ENCODE assay signal across 12 cellular contexts in the genomic region with DNA sequence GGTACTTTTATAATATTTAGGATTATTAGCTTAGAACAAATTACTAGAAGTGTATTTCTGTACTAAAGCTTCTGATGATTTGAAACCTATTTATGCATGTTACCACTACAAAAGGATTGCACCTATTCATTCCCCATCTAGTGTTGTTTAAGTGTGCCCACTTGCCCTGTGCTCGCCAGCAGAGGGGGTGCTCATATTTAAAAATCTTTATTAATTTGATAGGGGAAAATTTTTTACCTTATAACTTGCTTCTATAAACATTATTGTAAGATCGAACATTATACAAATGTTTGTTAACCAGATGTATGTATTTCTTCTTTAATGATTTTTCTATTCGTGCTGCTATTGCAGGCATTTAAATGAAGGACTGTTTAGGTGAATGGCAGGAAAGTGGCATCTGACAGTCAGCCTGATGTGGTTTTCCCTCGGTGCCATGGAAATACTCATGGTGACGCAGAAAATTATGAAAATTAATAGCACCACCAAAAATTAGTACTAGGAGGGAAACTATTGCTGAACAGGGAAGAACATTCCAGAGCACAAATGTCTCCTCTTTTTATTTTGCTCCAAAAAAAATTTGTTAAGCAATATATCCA. TPM values are rescaled to one million over a fixed set of nuclear protein-coding genes. Genes with fewer than 3 reads are reported as not detected.
DNase-seq lines count a peak whose midpoint lies in the region; ATAC-seq and TF ChIP-seq lines count a peak whose summit lies in the region.
"Had no signal": no experiment of that assay in that cellular context is flagged by ENCODE, and none has a peak within 500 bp of the region (broad histone marks: within the 10 kb centered on the region; RNA-seq: fewer than 3 reads in every experiment).

No MANE protein-coding gene starts in this region.

- H3K9ac ChIP-seq in IMR-90 (ENCODE audit: low read depth, low read length): no peak overlapping the region

- no peak for TF ChIP-seq POLR2A in IMR-90 (IDR thresholded peaks at IDR 0.05; ENCODE audit: low read depth, low read length)
- no peak for TF ChIP-seq POLR2A in vagina (IDR thresholded peaks at IDR 0.05)

- DNase-seq in CD14-positive monocyte (ENCODE audit: low spot score) (no peak), IMR-90 (no peak), astrocyte of the spinal cord (ENCODE audit: low read depth, low spot score) (no peak), lower lobe of right lung (no peak), DMS53 treated with DMSO at 0.1 percent for 48 hours (lab: John Stamatoyannopoulos, UW; ENCODE audit: unreplicated experiment) (no peak), vagina (ENCODE audit: extremely low spot score in 2 of 2) (no peak), activated gamma-delta T cell treated with Interleukin-2 at 50 U/mL for 16 hours (no peak)
- DNase-seq: activated T-cell treated with anti-CD3 and anti-CD28 coated beads, Interleukin-2, amount 50 U/mL, for 1 hour; NCI-H2081; stimulated activated naive B cell treated with anti-CD40 and anti-IgM and Interleukin-4, amounts not matched to agents 10 μg/mL and 1 μg/mL and 100 μg/mL, for 72 hours had no signal

- BruUV-seq in IMR-90 (replicated peaks; lab: Mats Ljungman, UMichigan): no TSS peak

- H3K4me1 Mint-ChIP-seq in CD14-positive monocyte: peaks cover 49% of the 10 kb centered on the region

- H3K27me3 ChIP-seq in IMR-90 (ENCODE audit: control insufficient read depth, insufficient read depth, low read length): peaks cover 13% of the 10 kb centered on the region
- no peaks in the 10 kb centered on the region for H3K27me3 ChIP-seq in lower lobe of right lung (ENCODE audit: low read depth)
- H3K27me3 ChIP-seq in vagina: no peaks in the 10 kb centered on the region

- H3K27ac ChIP-seq in IMR-90 (ENCODE audit: insufficient read depth, low read length) (no peak overlapping the region), lower lobe of right lung (no peak overlapping the region), vagina (no peak overlapping the region)

- H2AK9ac ChIP-seq in IMR-90 (replicated peaks; ENCODE audit: low read depth, low read length, poor library complexity): no peak overlapping the region

- no peaks in the 10 kb centered on the region for H4K20me1 ChIP-seq in IMR-90 (ENCODE audit: insufficient read depth, low read length)

- H3K9me3 Mint-ChIP-seq in CD14-positive monocyte: peaks cover 0 to 3% (median 0%) of the 10 kb centered on the region in 7 donors
- H3K9me3 Mint-ChIP-seq: nephron had no signal

- no peaks in the 10 kb centered on the region for H3K36me3 Mint-ChIP-seq in CD14-positive monocyte

- H3K27ac Mint-ChIP-seq in CD14-positive monocyte: no peak overlapping the region
- H3K27ac Mint-ChIP-seq: nephron; stimulated activated naive B cell treated with anti-CD40 and anti-IgM and Interleukin-4, amounts not matched to agents 10 μg/mL and 1 μg/mL and 100 μg/mL, for 72 hours had no signal

- H3K4me3 ChIP-seq in IMR-90 (ENCODE audit: insufficient read depth, low read depth, low read length) (no peak overlapping the region), astrocyte of the spinal cord (ENCODE audit: low read depth, low read length) (no peak overlapping the region), lower lobe of right lung (no peak overlapping the region), vagina (no peak overlapping the region)

- H2BK120ac ChIP-seq in IMR-90 (ENCODE audit: low read depth, low read length): no peak overlapping the region

- no peaks in the 10 kb centered on the region for H3K27me3 Mint-ChIP-seq in CD14-positive monocyte (ENCODE audit: low read depth in 3 of 3)
- H3K27me3 Mint-ChIP-seq: stimulated activated naive B cell treated with anti-CD40 and anti-IgM and Interleukin-4, amounts not matched to agents 10 μg/mL and 1 μg/mL and 100 μg/mL, for 72 hours had no signal

- no peak overlapping the region for H3K4ac ChIP-seq in IMR-90 (ENCODE audit: low read depth, low read length)

- H3K18ac ChIP-seq in IMR-90 (ENCODE audit: low read depth, low read length): no peak overlapping the region

- no peak overlapping the region for H3K4me2 ChIP-seq in IMR-90 (ENCODE audit: low read depth, low read length)

- no peak overlapping the region for H2BK20ac ChIP-seq in IMR-90 (ENCODE audit: low read depth, low read length)

- intact Hi-C loops in CD14-positive monocyte (cut with micrococcal nuclease): loop anchor here in 1 of 2 donors (10.0 kb wide), 1 partner anchor 330 kb away; no protein-coding TSS in a partner anchor
- intact Hi-C loops in IMR-90 (cut with micrococcal nuclease): no loop called here
- intact Hi-C loops in lower lobe of right lung (cut with DNase I): no loop called here
- intact Hi-C loops in vagina (cut with DNase I): no loop called here

- H3K4me3 Mint-ChIP-seq in CD14-positive monocyte: no peak overlapping the region
- H3K4me3 Mint-ChIP-seq: nephron; stimulated activated naive B cell treated with anti-CD40 and anti-IgM and Interleukin-4, amounts not matched to agents 10 μg/mL and 1 μg/mL and 100 μg/mL, for 72 hours had no signal

- no CpG with 5 or more reads among the region's 5 CpGs for WGBS in IMR-90 (ENCODE audit: extremely low coverage in 2 of 2, insufficient read length in 1 of 2), 2 experiments

- H3K56ac ChIP-seq in IMR-90 (ENCODE audit: extremely low read depth, insufficient read depth, low read length): no peak overlapping the region

- H3K9me1 ChIP-seq in IMR-90 (ENCODE audit: insufficient read depth, low read length): no peaks in the 10 kb centered on the region

- H2AK5ac ChIP-seq in IMR-90 (ENCODE audit: low read depth, low read length): no peak overlapping the region

- no peak overlapping the region for H4K8ac ChIP-seq in IMR-90 (ENCODE audit: low read depth in 2 of 2, low read length in 2 of 2)

- POLR2A ChIA-PET in IMR-90 (lab: Charles Lee; ENCODE audit: unreplicated experiment): no interaction called here

- H3K23ac ChIP-seq in IMR-90 (ENCODE audit: low read depth, low read length): no peak overlapping the region

- no peak overlapping the region for H2BK5ac ChIP-seq in IMR-90 (ENCODE audit: low read depth, low read length, poor library complexity, severe bottlenecking)

- CTCF ChIA-PET in IMR-90 (lab: Yijun Ruan, JAX): no interaction called here

- TF ChIP-seq CTCF in CD14-positive monocyte (IDR thresholded peaks at IDR 0.05) (peak; percentile 37), IMR-90 (conservative IDR thresholded peaks at IDR 0.05; ENCODE audit: low read depth, low read length) (peak; percentile 23; the same call in 1 of the 2 replicates), astrocyte of the spinal cord (IDR thresholded peaks at IDR 0.05; ENCODE audit: low read depth, low read length) (peak; percentile 43), lower lobe of right lung (IDR thresholded peaks at IDR 0.05) (peak; percentile 19), vagina (IDR thresholded peaks at IDR 0.05) (no peak)

- H3K79me1 ChIP-seq in IMR-90 (ENCODE audit: low read depth in 1 of 2, low read length in 2 of 2): no peaks in the 10 kb centered on the region

- H2BK15ac ChIP-seq in IMR-90 (ENCODE audit: low read depth, low read length): no peak overlapping the region

- H3K4me1 ChIP-seq in IMR-90 (ENCODE audit: control insufficient read depth, insufficient read depth, low read length) (no peaks in the 10 kb centered on the region), lower lobe of right lung (no peaks in the 10 kb centered on the region), vagina (no peaks in the 10 kb centered on the region)

- H2AFZ ChIP-seq in IMR-90 (replicated peaks; ENCODE audit: low read length, poor library complexity): no peak overlapping the region

- dilution Hi-C loops in IMR-90 (cut with HindIII; ENCODE audit: low sequenced_read_pairs, unreplicated experiment): no loop called here

- H3K9me3 ChIP-seq in IMR-90 (ENCODE audit: control insufficient read depth, insufficient read depth, low read length) (no peaks in the 10 kb centered on the region), lower lobe of right lung (no peaks in the 10 kb centered on the region), vagina (no peaks in the 10 kb centered on the region)

- ATAC-seq in IMR-90 (ENCODE audit: low read depth) (no peak), lower lobe of right lung (no peak), GM19324 (IDR thresholded peaks at IDR 0.05; ENCODE audit: low FRiP score, unreplicated experiment) (no peak)
- ATAC-seq: stimulated activated naive B cell treated with anti-CD40 and anti-IgM and Interleukin-4, amounts not matched to agents 10 μg/mL and 1 μg/mL and 100 μg/mL, for 72 hours had no signal

- in situ Hi-C loops in IMR-90 (cut with MboI; ENCODE audit: low sequenced_read_pairs): no loop called here
- in situ Hi-C loops in astrocyte of the spinal cord (cut with HindIII; ENCODE audit: low sequenced_read_pairs): no loop called here

- no peak overlapping the region for H4K5ac ChIP-seq in IMR-90 (ENCODE audit: low read depth, low read length)

- no peak for TF ChIP-seq RAD21 in IMR-90 (IDR thresholded peaks at IDR 0.05; ENCODE audit: low read length)

- H3K36me3 ChIP-seq in IMR-90 (ENCODE audit: control insufficient read depth, insufficient read depth, low read length) (no peaks in the 10 kb centered on the region), lower lobe of right lung (no peaks in the 10 kb centered on the region), vagina (no peaks in the 10 kb centered on the region)

- H4K91ac ChIP-seq in IMR-90 (ENCODE audit: insufficient read depth, low read depth, low read length): no peak overlapping the region

- H3K14ac ChIP-seq in IMR-90 (replicated peaks; ENCODE audit: low read depth, low read length): no peak overlapping the region

TF ChIP-seq in IMR-90, 13 proteins besides CTCF, POLR2A, EP300 and RAD21:
- no peak for TF ChIP-seq FOS (IDR thresholded peaks at IDR 0.05; ENCODE audit: low read depth, low read length)
- TF ChIP-seq, protein P1, sequence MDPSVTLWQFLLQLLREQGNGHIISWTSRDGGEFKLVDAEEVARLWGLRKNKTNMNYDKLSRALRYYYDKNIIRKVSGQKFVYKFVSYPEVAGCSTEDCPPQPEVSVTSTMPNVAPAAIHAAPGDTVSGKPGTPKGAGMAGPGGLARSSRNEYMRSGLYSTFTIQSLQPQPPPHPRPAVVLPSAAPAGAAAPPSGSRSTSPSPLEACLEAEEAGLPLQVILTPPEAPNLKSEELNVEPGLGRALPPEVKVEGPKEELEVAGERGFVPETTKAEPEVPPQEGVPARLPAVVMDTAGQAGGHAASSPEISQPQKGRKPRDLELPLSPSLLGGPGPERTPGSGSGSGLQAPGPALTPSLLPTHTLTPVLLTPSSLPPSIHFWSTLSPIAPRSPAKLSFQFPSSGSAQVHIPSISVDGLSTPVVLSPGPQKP (IDR thresholded peaks at IDR 0.05; ENCODE audit: borderline replicate concordance, low read depth, low read length): no peak

RNA-seq across cellular contexts. Expression of a gene that starts 44.1 kb away (rescaled TPM):
- polyA plus RNA-seq in CD14-positive monocyte (not detected), IMR-90 (2012; rRNA removed) (0.03 and 0.04 TPM in 2 replicates)
- total RNA-seq in IMR-90 (2012; rRNA removed) (not detected in 2 replicates), lower lobe of right lung (0.44 TPM), vagina (0.49 TPM)
- 0.03 and 0.06 TPM in 2 replicates for polyA plus RNA-seq in IMR-90 (2012; cell fraction: cytosol; rRNA removed)
- polyA plus RNA-seq in IMR-90 (2012; cell fraction: nucleus; rRNA removed; ENCODE audit: low replicate concordance): 0.05 TPM in 2 replicates

Comparison
In these comparisons a context has a peak if more than half of its experiments do, and no peak if none do; other contexts are left out.
1. CTCF ChIP-seq: peak in CD14-positive monocyte (single experiment), IMR-90 (single experiment), astrocyte of the spinal cord (single experiment) and lower lobe of right lung (single experiment); none in vagina (0 of 3).